14 cellular contexts compared by ENCODE assay signal in the genomic region with DNA sequence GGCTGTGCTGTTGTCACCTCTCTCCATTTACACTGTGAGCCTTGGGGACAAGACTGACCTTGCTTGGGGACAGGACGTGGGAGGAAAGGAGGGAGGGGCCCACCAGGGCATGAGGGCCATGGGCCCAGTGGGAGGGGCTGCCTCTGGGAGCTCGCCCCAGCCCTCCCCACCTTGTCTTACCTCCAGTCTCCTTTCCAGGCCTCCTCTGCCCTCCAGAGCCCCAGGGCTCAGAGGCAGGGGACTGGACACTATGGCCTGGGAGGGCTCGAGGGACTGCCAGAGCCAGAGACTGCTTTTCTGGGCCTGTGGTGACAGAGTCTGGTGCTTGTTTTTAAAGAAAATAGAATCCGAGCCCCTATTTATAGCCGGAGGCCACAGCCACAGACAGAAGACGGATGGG. TPM values are rescaled to one million over a fixed set of nuclear protein-coding genes. Genes with fewer than 3 reads are reported as not detected.
A peak's percentile ranks its signal among the peaks of the same experiment; 100 is the strongest.
DNase-seq lines count a peak whose midpoint lies in the region; ATAC-seq and TF ChIP-seq lines count a peak whose summit lies in the region.
"Had no signal": no experiment of that assay in that cellular context is flagged by ENCODE, and none has a peak within 500 bp of the region (broad histone marks: within the 10 kb centered on the region; RNA-seq: fewer than 3 reads in every experiment).

No MANE protein-coding gene starts in this region.

- H3K27ac ChIP-seq in HEK293 (ENCODE audit: extremely low read depth, low read depth, low read length) (no peak overlapping the region), subcutaneous abdominal adipose tissue (ENCODE audit: low read depth, low read length) (peak overlapping the region; percentile 46)

- H3K9me3 ChIP-seq in HEK293 (ENCODE audit: control insufficient read depth, insufficient read depth, low read depth, low read length) (no peaks in the 10 kb centered on the region), subcutaneous abdominal adipose tissue (ENCODE audit: control insufficient read depth in 5 of 5, low read length in 5 of 5) (no peaks in the 10 kb centered on the region)
- H3K9me3 ChIP-seq: BE2C had no signal

- H3K9me3 Mint-ChIP-seq in WTC11: no peaks in the 10 kb centered on the region
- H3K9me3 Mint-ChIP-seq: naive thymus-derived CD4-positive, alpha-beta T cell had no signal

- DNase-seq in WTC11 (ENCODE audit: low spot score) (no peak), left kidney (ENCODE audit: low read depth, low spot score) (peak; percentile 64), SW480 (ENCODE audit: low spot score) (no peak)
- DNase-seq: activated naive CD4-positive, alpha-beta T cell treated with anti-CD3 and anti-CD28 coated beads, Interleukin-2, amount 50 U/mL, for 16 hours; BE2C; effector memory CD4-positive, alpha-beta T cell; naive thymus-derived CD4-positive, alpha-beta T cell; NCI-H82 had no signal

- H3K36me3 Mint-ChIP-seq in WTC11: no peaks in the 10 kb centered on the region
- H3K36me3 Mint-ChIP-seq: naive thymus-derived CD4-positive, alpha-beta T cell had no signal

- CTCF ChIA-PET in HEK293 (lab: Yijun Ruan, JAX) (interaction anchor here (0.5 kb wide), 1 partner anchor 380 kb away, joined by 3 read pairs; no protein-coding TSS in a partner anchor), WTC11 (lab: Charles Lee) (no interaction called here)

- H3K4me1 Mint-ChIP-seq in WTC11: peaks cover 2% of the 10 kb centered on the region; the same call in 1 of the 2 replicates

- TF ChIP-seq CTCF in HEK293 (tag by site-specific recombination; IDR thresholded peaks at IDR 0.05) (no peak), WTC11 (IDR thresholded peaks at IDR 0.05) (no peak)

- H3K9ac ChIP-seq in subcutaneous abdominal adipose tissue (ENCODE audit: low read length in 5 of 5): peak overlapping the region in 1 of 5 donors; percentile 25

- H3K4me1 ChIP-seq in HEK293 (ENCODE audit: control insufficient read depth, insufficient read depth, low read length) (no peaks in the 10 kb centered on the region), subcutaneous abdominal adipose tissue (ENCODE audit: control insufficient read depth in 5 of 5, insufficient read depth in 5 of 5, low read length in 5 of 5) (peaks cover 11 to 82% (median 56%) of the 10 kb centered on the region in 5 donors)

- H3K4me3 Mint-ChIP-seq in WTC11: no peak overlapping the region
- H3K4me3 Mint-ChIP-seq: naive thymus-derived CD4-positive, alpha-beta T cell had no signal

- H3K27me3 Mint-ChIP-seq in WTC11 (ENCODE audit: low read depth): no peaks in the 10 kb centered on the region; the same call in 1 of the 2 replicates
- H3K27me3 Mint-ChIP-seq: naive thymus-derived CD4-positive, alpha-beta T cell had no signal

- H3K27me3 ChIP-seq in subcutaneous abdominal adipose tissue (ENCODE audit: control insufficient read depth in 5 of 5, insufficient read depth in 4 of 5, low read length in 5 of 5): peaks cover 0 to under 1% (median 0%) of the 10 kb centered on the region in 5 donors
- H3K27me3 ChIP-seq: BE2C had no signal

- no peak overlapping the region for H3K4me3 ChIP-seq in HEK293 (ENCODE audit: low read depth, low read length)
- no peak overlapping the region for H3K4me3 ChIP-seq in subcutaneous abdominal adipose tissue (ENCODE audit: low read depth in 1 of 5, low read length in 5 of 5)

- peak overlapping the region; percentile 32 for H3K27ac Mint-ChIP-seq in WTC11

- ATAC-seq in WTC11 (no peak), GM21515 (IDR thresholded peaks at IDR 0.05; ENCODE audit: unreplicated experiment) (no peak), GM21737 (IDR thresholded peaks at IDR 0.05; ENCODE audit: unreplicated experiment) (no peak), HG03460 (IDR thresholded peaks at IDR 0.05; ENCODE audit: unreplicated experiment) (no peak)
- ATAC-seq: naive thymus-derived CD4-positive, alpha-beta T cell; Panc1 had no signal

- peaks cover 0 to 2% of the 10 kb centered on the region in 2 experiments; a peak in 1 of 3 replicates for H3K36me3 ChIP-seq in HEK293 (ENCODE audit: control insufficient read depth in 2 of 2, insufficient read depth in 1 of 2, low read length in 2 of 2)
- no peaks in the 10 kb centered on the region for H3K36me3 ChIP-seq in subcutaneous abdominal adipose tissue (ENCODE audit: control insufficient read depth in 5 of 5, insufficient read depth in 5 of 5, low read length in 5 of 5)
- H3K36me3 ChIP-seq: BE2C had no signal

- POLR2A ChIA-PET in HEK293 (lab: Yijun Ruan, JAX) (no interaction called here), WTC11 (lab: Charles Lee) (no interaction called here)

TF ChIP-seq in HEK293, 187 proteins besides CTCF, POLR2A, EP300 and RAD21:
- TF ChIP-seq ZNF701 (tag by site-specific recombination; IDR thresholded peaks at IDR 0.05) (no peak), KLF10 (tag by site-specific recombination; IDR thresholded peaks at IDR 0.05) (no peak), ZSCAN23 (tag by site-specific recombination; IDR thresholded peaks at IDR 0.05) (no peak), ZNF704 (tag by site-specific recombination; IDR thresholded peaks at IDR 0.05) (no peak), ZNF302 (tag by site-specific recombination; IDR thresholded peaks at IDR 0.05; ENCODE audit: low read depth) (no peak), SP3 (tag by site-specific recombination; IDR thresholded peaks at IDR 0.05) (no peak), ZNF792 (tag by site-specific recombination; IDR thresholded peaks at IDR 0.05) (no peak), ZFP69B (tag by site-specific recombination; IDR thresholded peaks at IDR 0.05) (peak; percentile 77), GLI4 (tag by site-specific recombination; IDR thresholded peaks at IDR 0.05) (no peak), ZNF48 (tag by site-specific recombination; IDR thresholded peaks at IDR 0.05) (no peak)
- TF ChIP-seq, protein P1, sequence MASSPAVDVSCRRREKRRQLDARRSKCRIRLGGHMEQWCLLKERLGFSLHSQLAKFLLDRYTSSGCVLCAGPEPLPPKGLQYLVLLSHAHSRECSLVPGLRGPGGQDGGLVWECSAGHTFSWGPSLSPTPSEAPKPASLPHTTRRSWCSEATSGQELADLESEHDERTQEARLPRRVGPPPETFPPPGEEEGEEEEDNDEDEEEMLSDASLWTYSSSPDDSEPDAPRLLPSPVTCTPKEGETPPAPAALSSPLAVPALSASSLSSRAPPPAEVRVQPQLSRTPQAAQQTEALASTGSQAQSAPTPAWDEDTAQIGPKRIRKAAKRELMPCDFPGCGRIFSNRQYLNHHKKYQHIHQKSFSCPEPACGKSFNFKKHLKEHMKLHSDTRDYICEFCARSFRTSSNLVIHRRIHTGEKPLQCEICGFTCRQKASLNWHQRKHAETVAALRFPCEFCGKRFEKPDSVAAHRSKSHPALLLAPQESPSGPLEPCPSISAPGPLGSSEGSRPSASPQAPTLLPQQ (tag by site-specific recombination; IDR thresholded peaks at IDR 0.05): peak; percentile 55; the same call in 1 of the 2 replicates

TF ChIP-seq in WTC11, 78 proteins besides CTCF, POLR2A, EP300 and RAD21 (continues in another document):
- TF ChIP-seq, protein P2, sequence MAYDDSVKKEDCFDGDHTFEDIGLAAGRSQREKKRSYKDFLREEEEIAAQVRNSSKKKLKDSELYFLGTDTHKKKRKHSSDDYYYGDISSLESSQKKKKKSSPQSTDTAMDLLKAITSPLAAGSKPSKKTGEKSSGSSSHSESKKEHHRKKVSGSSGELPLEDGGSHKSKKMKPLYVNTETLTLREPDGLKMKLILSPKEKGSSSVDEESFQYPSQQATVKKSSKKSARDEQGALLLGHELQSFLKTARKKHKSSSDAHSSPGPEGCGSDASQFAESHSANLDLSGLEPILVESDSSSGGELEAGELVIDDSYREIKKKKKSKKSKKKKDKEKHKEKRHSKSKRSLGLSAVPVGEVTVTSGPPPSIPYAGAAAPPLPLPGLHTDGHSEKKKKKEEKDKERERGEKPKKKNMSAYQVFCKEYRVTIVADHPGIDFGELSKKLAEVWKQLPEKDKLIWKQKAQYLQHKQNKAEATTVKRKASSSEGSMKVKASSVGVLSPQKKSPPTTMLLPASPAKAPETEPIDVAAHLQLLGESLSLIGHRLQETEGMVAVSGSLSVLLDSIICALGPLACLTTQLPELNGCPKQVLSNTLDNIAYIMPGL (CRISPR knock-in tag; IDR thresholded peaks at IDR 0.05): no peak
- TF ChIP-seq, protein P3, sequence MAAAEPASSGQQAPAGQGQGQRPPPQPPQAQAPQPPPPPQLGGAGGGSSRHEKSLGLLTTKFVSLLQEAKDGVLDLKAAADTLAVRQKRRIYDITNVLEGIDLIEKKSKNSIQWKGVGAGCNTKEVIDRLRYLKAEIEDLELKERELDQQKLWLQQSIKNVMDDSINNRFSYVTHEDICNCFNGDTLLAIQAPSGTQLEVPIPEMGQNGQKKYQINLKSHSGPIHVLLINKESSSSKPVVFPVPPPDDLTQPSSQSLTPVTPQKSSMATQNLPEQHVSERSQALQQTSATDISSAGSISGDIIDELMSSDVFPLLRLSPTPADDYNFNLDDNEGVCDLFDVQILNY (CRISPR knock-in tag; IDR thresholded peaks at IDR 0.05): no peak
- no peak for TF ChIP-seq NR1H2 (CRISPR knock-in tag; IDR thresholded peaks at IDR 0.05)
- no peak for TF ChIP-seq NFATC4 (CRISPR knock-in tag; IDR thresholded peaks at IDR 0.05)
- TF ChIP-seq, protein P4, sequence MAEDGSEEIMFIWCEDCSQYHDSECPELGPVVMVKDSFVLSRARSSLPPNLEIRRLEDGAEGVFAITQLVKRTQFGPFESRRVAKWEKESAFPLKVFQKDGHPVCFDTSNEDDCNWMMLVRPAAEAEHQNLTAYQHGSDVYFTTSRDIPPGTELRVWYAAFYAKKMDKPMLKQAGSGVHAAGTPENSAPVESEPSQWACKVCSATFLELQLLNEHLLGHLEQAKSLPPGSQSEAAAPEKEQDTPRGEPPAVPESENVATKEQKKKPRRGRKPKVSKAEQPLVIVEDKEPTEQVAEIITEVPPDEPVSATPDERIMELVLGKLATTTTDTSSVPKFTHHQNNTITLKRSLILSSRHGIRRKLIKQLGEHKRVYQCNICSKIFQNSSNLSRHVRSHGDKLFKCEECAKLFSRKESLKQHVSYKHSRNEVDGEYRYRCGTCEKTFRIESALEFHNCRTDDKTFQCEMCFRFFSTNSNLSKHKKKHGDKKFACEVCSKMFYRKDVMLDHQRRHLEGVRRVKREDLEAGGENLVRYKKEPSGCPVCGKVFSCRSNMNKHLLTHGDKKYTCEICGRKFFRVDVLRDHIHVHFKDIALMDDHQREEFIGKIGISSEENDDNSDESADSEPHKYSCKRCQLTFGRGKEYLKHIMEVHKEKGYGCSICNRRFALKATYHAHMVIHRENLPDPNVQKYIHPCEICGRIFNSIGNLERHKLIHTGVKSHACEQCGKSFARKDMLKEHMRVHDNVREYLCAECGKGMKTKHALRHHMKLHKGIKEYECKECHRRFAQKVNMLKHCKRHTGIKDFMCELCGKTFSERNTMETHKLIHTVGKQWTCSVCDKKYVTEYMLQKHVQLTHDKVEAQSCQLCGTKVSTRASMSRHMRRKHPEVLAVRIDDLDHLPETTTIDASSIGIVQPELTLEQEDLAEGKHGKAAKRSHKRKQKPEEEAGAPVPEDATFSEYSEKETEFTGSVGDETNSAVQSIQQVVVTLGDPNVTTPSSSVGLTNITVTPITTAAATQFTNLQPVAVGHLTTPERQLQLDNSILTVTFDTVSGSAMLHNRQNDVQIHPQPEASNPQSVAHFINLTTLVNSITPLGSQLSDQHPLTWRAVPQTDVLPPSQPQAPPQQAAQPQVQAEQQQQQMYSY (CRISPR knock-in tag; IDR thresholded peaks at IDR 0.05): no peak

RNA-seq across cellular contexts. Expression of gene CSPG4, which starts 10.2 kb away (rescaled TPM):
- total RNA-seq in WTC11 (2021): 2.9 to 3.6 TPM (median 3.6 TPM) in 3 replicates
- total RNA-seq: naive thymus-derived CD4-positive, alpha-beta T cell had no signal

RNA-seq across cellular contexts. Expression of gene SNX33, which starts 54.7 kb away (rescaled TPM):
- 17.8 to 19.8 TPM (median 18.9 TPM) in 3 replicates for total RNA-seq in WTC11 (2021)
